17 cellular contexts compared by ENCODE assay signal in the genomic region with DNA sequence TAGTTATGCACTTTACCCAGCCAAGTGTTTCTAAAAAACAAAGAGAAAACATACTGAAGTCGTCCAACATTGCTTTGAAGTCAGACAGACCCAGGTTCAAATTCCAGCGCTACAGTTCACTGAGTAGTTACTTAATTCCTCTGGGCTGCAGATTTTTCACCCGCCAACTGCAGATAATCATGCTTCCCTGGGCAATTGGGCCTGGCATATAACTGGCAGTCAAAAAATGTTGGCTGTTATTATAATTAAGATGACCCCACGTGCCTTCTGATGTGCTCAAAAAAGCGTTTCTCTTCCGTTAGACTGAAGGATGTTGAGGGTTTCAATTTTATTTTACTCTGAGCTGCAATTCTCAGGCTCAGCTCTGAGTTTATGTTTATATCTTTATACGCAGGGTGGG.
DNase-seq lines count a peak whose midpoint lies in the region; ATAC-seq and TF ChIP-seq lines count a peak whose summit lies in the region.
"Had no signal": no experiment of that assay in that cellular context is flagged by ENCODE, and none has a peak within 500 bp of the region (broad histone marks: within the 10 kb centered on the region; RNA-seq: fewer than 3 reads in every experiment).

No MANE protein-coding gene starts in this region.

- no peaks in the 10 kb centered on the region for H3K27me3 ChIP-seq in upper lobe of left lung
- H3K27me3 ChIP-seq in aorta (ENCODE audit: control insufficient read depth in 1 of 2, insufficient read depth in 2 of 2, low read length in 1 of 2): no peaks in the 10 kb centered on the region
- H3K27me3 ChIP-seq: breast epithelium, tibial nerve had no signal

- peaks cover 17 to 35% (median 22%) of the 10 kb centered on the region in 4 donors for H3K4me1 ChIP-seq in upper lobe of left lung
- peaks cover 0 to 10% of the 10 kb centered on the region in 2 donors for H3K4me1 ChIP-seq in aorta (ENCODE audit: control insufficient read depth in 1 of 2, insufficient read depth in 2 of 2, low read length in 2 of 2)
- H3K4me1 ChIP-seq: breast epithelium had no signal

- H3K36me3 Mint-ChIP-seq in activated T-cell treated with anti-CD3 and anti-CD28 coated beads, Interleukin-2, amount 50 U/mL, for 4 hours (ENCODE audit: insufficient read depth): no peaks in the 10 kb centered on the region
- H3K36me3 Mint-ChIP-seq in activated T-helper 2 cell treated with anti-CD3 and anti-CD28 coated beads, Interferon-gamma antibody, Interleukin-2, Interleukin-4, amounts not matched to agents 10 μg/mL and 5 μg/mL and 100 μg/mL, durations not matched to agents 14 hours and 24 hours and 36 hours (ENCODE audit: low read depth): peaks cover 6% of the 10 kb centered on the region
- H3K36me3 Mint-ChIP-seq in memory B cell: peaks cover 10% of the 10 kb centered on the region
- H3K36me3 Mint-ChIP-seq: WTC11 had no signal

- peak overlapping the region; percentile 45 for H3K27ac Mint-ChIP-seq in activated T-helper 2 cell treated with anti-CD3 and anti-CD28 coated beads, Interferon-gamma antibody, Interleukin-2, Interleukin-4, amounts not matched to agents 10 μg/mL and 5 μg/mL and 100 μg/mL, durations not matched to agents 14 hours and 24 hours and 36 hours
- peak overlapping the region; percentile 38 for H3K27ac Mint-ChIP-seq in memory B cell
- H3K27ac Mint-ChIP-seq: WTC11 had no signal

- H3K9me3 Mint-ChIP-seq in activated T-cell treated with anti-CD3 and anti-CD28 coated beads, Interleukin-2, amount 50 U/mL, for 4 hours: peaks cover 4% of the 10 kb centered on the region
- H3K9me3 Mint-ChIP-seq in activated T-helper 2 cell treated with anti-CD3 and anti-CD28 coated beads, Interferon-gamma antibody, Interleukin-2, Interleukin-4, amounts not matched to agents 10 μg/mL and 5 μg/mL and 100 μg/mL, durations not matched to agents 14 hours and 24 hours and 36 hours: peaks cover 15% of the 10 kb centered on the region
- H3K9me3 Mint-ChIP-seq in memory B cell: no peaks in the 10 kb centered on the region

- no peak for TF ChIP-seq EP300 in upper lobe of left lung (IDR thresholded peaks at IDR 0.05)

- no peaks in the 10 kb centered on the region for H3K27me3 Mint-ChIP-seq in activated T-cell treated with anti-CD3 and anti-CD28 coated beads, Interleukin-2, amount 50 U/mL, for 4 hours (ENCODE audit: low read depth)
- H3K27me3 Mint-ChIP-seq in activated T-helper 2 cell treated with anti-CD3 and anti-CD28 coated beads, Interferon-gamma antibody, Interleukin-2, Interleukin-4, amounts not matched to agents 10 μg/mL and 5 μg/mL and 100 μg/mL, durations not matched to agents 14 hours and 24 hours and 36 hours (ENCODE audit: low read depth): no peaks in the 10 kb centered on the region
- H3K27me3 Mint-ChIP-seq in memory B cell: no peaks in the 10 kb centered on the region

- H3K4me3 ChIP-seq in upper lobe of left lung: peak overlapping the region in 1 of 4 donors; percentile 4
- H3K4me3 ChIP-seq in aorta (ENCODE audit: low read length in 2 of 2): no peak overlapping the region
- H3K4me3 ChIP-seq: breast epithelium, tibial nerve had no signal

- no peak for TF ChIP-seq POLR2A in upper lobe of left lung (IDR thresholded peaks at IDR 0.05)

- H3K9me3 ChIP-seq in upper lobe of left lung: no peaks in the 10 kb centered on the region
- peaks cover 2% of the 10 kb centered on the region for H3K9me3 ChIP-seq in aorta (ENCODE audit: control insufficient read depth, low read length)
- H3K9me3 ChIP-seq: breast epithelium, tibial nerve had no signal

- H3K27ac ChIP-seq in upper lobe of left lung: peak overlapping the region in 3 of 4 donors; percentile 39 to 50 (median 48)
- no peak overlapping the region for H3K27ac ChIP-seq in aorta (ENCODE audit: low read depth in 1 of 2, low read length in 2 of 2)
- H3K27ac ChIP-seq: breast epithelium had no signal

- H3K36me3 ChIP-seq in upper lobe of left lung: no peaks in the 10 kb centered on the region
- no peaks in the 10 kb centered on the region for H3K36me3 ChIP-seq in aorta (ENCODE audit: control insufficient read depth in 1 of 2, insufficient read depth in 2 of 2, low read length in 1 of 2)
- H3K36me3 ChIP-seq: breast epithelium, tibial nerve had no signal

- no peak for TF ChIP-seq CTCF in upper lobe of left lung (IDR thresholded peaks at IDR 0.05)

- no peak for DNase-seq in activated T-cell treated with anti-CD3 and anti-CD28 coated beads, Interleukin-2, amount 50 U/mL, for 4 hours
- no peak for DNase-seq in activated T-cell treated with anti-CD3 and anti-CD28 coated beads, Interleukin-2, amount 50 U/mL, for 1 hour
- DNase-seq in activated T-helper 2 cell treated with anti-CD3 and anti-CD28 coated beads, Interferon-gamma antibody, Interleukin-2, Interleukin-4, amounts not matched to agents 10 μg/mL and 5 μg/mL and 100 μg/mL, durations not matched to agents 14 hours and 24 hours and 36 hours (ENCODE audit: low spot score): no peak
- DNase-seq in memory B cell (ENCODE audit: low spot score in 2 of 2) (no peak), upper lobe of left lung (no peak), NCI-H1092 treated with DMSO at 0.1 percent for 48 hours (lab: John Stamatoyannopoulos, UW) (no peak), SK-N-DZ (ENCODE audit: low spot score) (no peak), aorta (no peak)
- DNase-seq: DMS 273 treated with DMSO at 0.1 percent for 48 hours, head of caudate nucleus, KG1, NCI-H187, NCI-H748 treated with DMSO at 0.1 percent for 48 hours had no signal

- 74 to 78% methylated on average over 7 of the region's 7 CpGs for WGBS in upper lobe of left lung, 2 donors
- WGBS in aorta, 2 donors: 37 to 53% methylated on average over 7 of the region's 7 CpGs

- ATAC-seq in activated T-cell treated with anti-CD3 and anti-CD28 coated beads, Interleukin-2, amount 50 U/mL, for 4 hours: peak in 1 of 2 donors; percentile 21
- ATAC-seq in memory B cell (ENCODE audit: low read depth) (no peak), upper lobe of left lung (ENCODE audit: low FRiP score in 2 of 2) (no peak), aorta (ENCODE audit: low FRiP score) (no peak)
- ATAC-seq: left lobe of liver, WTC11 had no signal

- H3K4me1 Mint-ChIP-seq in activated T-cell treated with anti-CD3 and anti-CD28 coated beads, Interleukin-2, amount 50 U/mL, for 4 hours (ENCODE audit: low read depth): peaks cover 50% of the 10 kb centered on the region
- H3K4me1 Mint-ChIP-seq in activated T-helper 2 cell treated with anti-CD3 and anti-CD28 coated beads, Interferon-gamma antibody, Interleukin-2, Interleukin-4, amounts not matched to agents 10 μg/mL and 5 μg/mL and 100 μg/mL, durations not matched to agents 14 hours and 24 hours and 36 hours (ENCODE audit: low read depth): peaks cover 42% of the 10 kb centered on the region
- peaks cover 9% of the 10 kb centered on the region for H3K4me1 Mint-ChIP-seq in memory B cell

- H3K4me3 Mint-ChIP-seq in activated T-cell treated with anti-CD3 and anti-CD28 coated beads, Interleukin-2, amount 50 U/mL, for 4 hours: peak overlapping the region; percentile 73
- no peak overlapping the region for H3K4me3 Mint-ChIP-seq in activated T-helper 2 cell treated with anti-CD3 and anti-CD28 coated beads, Interferon-gamma antibody, Interleukin-2, Interleukin-4, amounts not matched to agents 10 μg/mL and 5 μg/mL and 100 μg/mL, durations not matched to agents 14 hours and 24 hours and 36 hours (ENCODE audit: low read depth)
- no peak overlapping the region for H3K4me3 Mint-ChIP-seq in memory B cell
- H3K4me3 Mint-ChIP-seq: WTC11 had no signal

- intact Hi-C loops in activated T-helper 2 cell treated with anti-CD3 and anti-CD28 coated beads, Interferon-gamma antibody, Interleukin-2, Interleukin-4, amounts not matched to agents 10 μg/mL and 5 μg/mL and 100 μg/mL, durations not matched to agents 14 hours and 24 hours and 36 hours (cut with micrococcal nuclease): loop anchor here (2.0 to 10.0 kb wide), 3 partner anchors 70 to 1054 kb away; no protein-coding TSS in a partner anchor
- intact Hi-C loops in aorta (cut with DNase I): loop anchor here in 1 of 2 donors (10.0 kb wide), 1 partner anchor 156 kb away; a partner anchor contains a TSS

Comparison
In these comparisons a context has a peak if more than half of its experiments do, and no peak if none do; other contexts are left out.
1. H3K27ac ChIP-seq: peak in upper lobe of left lung (3 of 4); none in aorta (0 of 2).